In genomic region chr18:5239447-5239846, GRCh38 we compare ENCODE assay signal across 9 cellular contexts. TPM values are rescaled to one million over a fixed set of nuclear protein-coding genes. Genes with fewer than 3 reads are reported as not detected.
DNase-seq lines count a peak whose midpoint lies in the region; ATAC-seq and TF ChIP-seq lines count a peak whose summit lies in the region.
"Had no signal": no experiment of that assay in that cellular context is flagged by ENCODE, and none has a peak within 500 bp of the region (broad histone marks: within the 10 kb centered on the region; RNA-seq: fewer than 3 reads in every experiment).

No MANE protein-coding gene starts in this region.

- no peak for DNase-seq in activated CD4-positive, alpha-beta T cell treated with anti-CD3 and anti-CD28 coated beads for 36 hours
- DNase-seq in activated CD4-positive, alpha-beta T cell treated with anti-CD3 and anti-CD28 coated beads for 4 hours = no peak
- DNase-seq in activated B cell treated with CpG ODN at 0.5 μM for 24 hours (no peak), hepatocyte (ENCODE audit: low spot score) (no peak), RKO (ENCODE audit: low spot score) (no peak), DMS79 treated with DMSO at 0.1 percent for 48 hours (lab: John Stamatoyannopoulos, UW) (no peak), H4 (ENCODE audit: low spot score) (no peak)
- no peak for DNase-seq in stimulated activated effector memory CD8-positive, alpha-beta T cell treated with anti-CD3 and anti-CD28 coated beads, Interleukin-12 subunit alpha, Interleukin-12 subunit beta, amount 100 ng/mL, for 72 hours (ENCODE audit: low spot score in 2 of 2)
- DNase-seq: activated CD4-positive, alpha-beta T cell treated with anti-CD3 and anti-CD28 coated beads, Interleukin-2, amount 50 U/mL, for 48 hours had no signal

- H3K36me3 Mint-ChIP-seq in activated CD4-positive, alpha-beta T cell treated with anti-CD3 and anti-CD28 coated beads for 36 hours (ENCODE audit: low read depth) = peaks cover 51% of the 10 kb centered on the region
- peaks cover 55% of the 10 kb centered on the region for H3K36me3 Mint-ChIP-seq in activated B cell treated with CpG ODN at 0.5 μM for 24 hours (ENCODE audit: low read depth)
- peaks cover 37% of the 10 kb centered on the region for H3K36me3 Mint-ChIP-seq in stimulated activated effector memory CD8-positive, alpha-beta T cell treated with anti-CD3 and anti-CD28 coated beads, Interleukin-12 subunit alpha, Interleukin-12 subunit beta, amount 100 ng/mL, for 72 hours

- intact Hi-C loops in activated CD4-positive, alpha-beta T cell treated with anti-CD3 and anti-CD28 coated beads for 36 hours (cut with DNase I, micrococcal nuclease) = loop anchor here (5.0 kb wide), 3 partner anchors 73 to 82 kb away; no protein-coding TSS in a partner anchor
- intact Hi-C loops in activated B cell treated with CpG ODN at 0.5 μM for 24 hours (cut with micrococcal nuclease) = loop anchor here (2.0 to 10.0 kb wide), 3 partner anchors 188 to 1175 kb away; partner anchors contain the start of gene L3MBTL4

- no peak for ATAC-seq in activated CD4-positive, alpha-beta T cell treated with anti-CD3 and anti-CD28 coated beads for 36 hours
- ATAC-seq in activated B cell treated with CpG ODN at 0.5 μM for 24 hours (ENCODE audit: low read depth) = no peak
- ATAC-seq in stimulated activated effector memory CD8-positive, alpha-beta T cell treated with anti-CD3 and anti-CD28 coated beads, Interleukin-12 subunit alpha, Interleukin-12 subunit beta, amount 100 ng/mL, for 72 hours = no peak

- peak overlapping the region; percentile 67 for H3K27ac Mint-ChIP-seq in activated CD4-positive, alpha-beta T cell treated with anti-CD3 and anti-CD28 coated beads for 36 hours
- H3K27ac Mint-ChIP-seq in activated B cell treated with CpG ODN at 0.5 μM for 24 hours = no peak overlapping the region
- H3K27ac Mint-ChIP-seq in stimulated activated effector memory CD8-positive, alpha-beta T cell treated with anti-CD3 and anti-CD28 coated beads, Interleukin-12 subunit alpha, Interleukin-12 subunit beta, amount 100 ng/mL, for 72 hours = no peak overlapping the region

- H4K20me1 ChIP-seq in hepatocyte (ENCODE audit: insufficient read depth, poor library complexity, severe bottlenecking) = peaks cover 4% of the 10 kb centered on the region

- no peak for TF ChIP-seq CTCF in activated B cell treated with CpG ODN at 0.5 μM for 24 hours (IDR thresholded peaks at IDR 0.05)
- TF ChIP-seq CTCF in hepatocyte (IDR thresholded peaks at IDR 0.05; ENCODE audit: poor library complexity) = no peak

- H2AFZ ChIP-seq in hepatocyte = no peak overlapping the region

- H3K4me1 ChIP-seq in hepatocyte (ENCODE audit: insufficient read depth) = peaks cover 20% of the 10 kb centered on the region

- peak overlapping the region; percentile 99 for H3K27ac ChIP-seq in hepatocyte

- H3K27me3 ChIP-seq in hepatocyte = no peaks in the 10 kb centered on the region

- WGBS in hepatocyte (ENCODE audit: low lambda C conversion rate, missing lambda C conversion rate) = 54% methylated on average over 4 of the region's 4 CpGs

- H3K9me3 Mint-ChIP-seq in activated CD4-positive, alpha-beta T cell treated with anti-CD3 and anti-CD28 coated beads for 36 hours (ENCODE audit: low read depth) = peaks cover 2% of the 10 kb centered on the region
- no peaks in the 10 kb centered on the region for H3K9me3 Mint-ChIP-seq in activated B cell treated with CpG ODN at 0.5 μM for 24 hours
- H3K9me3 Mint-ChIP-seq in stimulated activated effector memory CD8-positive, alpha-beta T cell treated with anti-CD3 and anti-CD28 coated beads, Interleukin-12 subunit alpha, Interleukin-12 subunit beta, amount 100 ng/mL, for 72 hours = no peaks in the 10 kb centered on the region

- H3K27me3 Mint-ChIP-seq in activated CD4-positive, alpha-beta T cell treated with anti-CD3 and anti-CD28 coated beads for 36 hours = no peaks in the 10 kb centered on the region
- peaks cover under 1% of the 10 kb centered on the region for H3K27me3 Mint-ChIP-seq in activated B cell treated with CpG ODN at 0.5 μM for 24 hours

- POLR2A ChIA-PET in activated CD4-positive, alpha-beta T cell treated with anti-CD3 and anti-CD28 coated beads for 36 hours (lab: Charles Lee) = no interaction called here
- POLR2A ChIA-PET in activated B cell treated with CpG ODN at 0.5 μM for 24 hours (lab: Charles Lee) = interaction anchor here (7.3 kb wide), 1 partner anchor 56 kb away, joined by 195 read pairs; the partner anchor contains the start of gene ZBTB14

- peak overlapping the region; percentile 93 for H3K4me3 Mint-ChIP-seq in activated CD4-positive, alpha-beta T cell treated with anti-CD3 and anti-CD28 coated beads for 36 hours
- peak overlapping the region; percentile 57 for H3K4me3 Mint-ChIP-seq in activated B cell treated with CpG ODN at 0.5 μM for 24 hours
- peak overlapping the region; percentile 91 for H3K4me3 Mint-ChIP-seq in stimulated activated effector memory CD8-positive, alpha-beta T cell treated with anti-CD3 and anti-CD28 coated beads, Interleukin-12 subunit alpha, Interleukin-12 subunit beta, amount 100 ng/mL, for 72 hours

- peak overlapping the region; percentile 90 for H3K4me2 ChIP-seq in hepatocyte

- CTCF ChIA-PET in activated CD4-positive, alpha-beta T cell treated with anti-CD3 and anti-CD28 coated beads for 36 hours (lab: Charles Lee) = no interaction called here
- CTCF ChIA-PET in activated B cell treated with CpG ODN at 0.5 μM for 24 hours (lab: Charles Lee) = interaction anchor here (4.6 kb wide), 1 partner anchor 56 kb away, joined by 34 read pairs; the partner anchor contains the start of gene ZBTB14

- H3K4me1 Mint-ChIP-seq in activated CD4-positive, alpha-beta T cell treated with anti-CD3 and anti-CD28 coated beads for 36 hours = peaks cover 34% of the 10 kb centered on the region
- peaks cover 40% of the 10 kb centered on the region for H3K4me1 Mint-ChIP-seq in activated B cell treated with CpG ODN at 0.5 μM for 24 hours
- peaks cover 11% of the 10 kb centered on the region for H3K4me1 Mint-ChIP-seq in stimulated activated effector memory CD8-positive, alpha-beta T cell treated with anti-CD3 and anti-CD28 coated beads, Interleukin-12 subunit alpha, Interleukin-12 subunit beta, amount 100 ng/mL, for 72 hours

- H3K9me2 ChIP-seq in hepatocyte (replicated peaks; ENCODE audit: insufficient read depth) = no peaks in the 10 kb centered on the region

- H3K9me3 ChIP-seq in hepatocyte (ENCODE audit: low read depth) = no peaks in the 10 kb centered on the region

- peak overlapping the region; percentile 38 for H3K4me3 ChIP-seq in hepatocyte

- peaks cover 53% of the 10 kb centered on the region for H3K79me2 ChIP-seq in hepatocyte

- H3K36me3 ChIP-seq in hepatocyte (replicated peaks; ENCODE audit: insufficient read depth, low read depth) = no peaks in the 10 kb centered on the region

RNA-seq across cellular contexts. Expression of gene AKAIN1, which starts 42.4 kb away (rescaled TPM):
- not detected for total RNA-seq in activated CD4-positive, alpha-beta T cell treated with anti-CD3 and anti-CD28 coated beads for 36 hours
- total RNA-seq in activated B cell treated with CpG ODN at 0.5 μM for 24 hours = not detected in 2 replicates
- not detected in 2 replicates for total RNA-seq in hepatocyte
- polyA plus RNA-seq in hepatocyte = not detected in 2 replicates
- not detected in 2 replicates for total RNA-seq in H4 (2014; rRNA removed; shearing (Covaris generic))

RNA-seq across cellular contexts. Expression of gene ZBTB14, which starts 56.1 kb away (rescaled TPM):
- total RNA-seq in activated CD4-positive, alpha-beta T cell treated with anti-CD3 and anti-CD28 coated beads for 36 hours = 10 to 100 TPM; 20.9 to 23.4 TPM
- total RNA-seq in activated B cell treated with CpG ODN at 0.5 μM for 24 hours = 19.4 and 20.9 TPM in 2 replicates
- total RNA-seq in hepatocyte = 10.6 and 10.9 TPM in 2 replicates
- 6.4 and 9.7 TPM in 2 replicates for polyA plus RNA-seq in hepatocyte
- total RNA-seq in H4 (2014; rRNA removed; shearing (Covaris generic)) = 17.6 and 18.0 TPM in 2 replicates
